25 cellular contexts compared by ENCODE assay signal in genomic region chr14:104109121-104109541, GRCh38. TPM values are rescaled to one million over a fixed set of nuclear protein-coding genes. Genes with fewer than 3 reads are reported as not detected.
DNase-seq lines count a peak whose midpoint lies in the region; TF ChIP-seq lines count a peak whose summit lies in the region.
"Had no signal": no experiment of that assay in that cellular context is flagged by ENCODE, and none has a peak within 500 bp of the region (broad histone marks: within the 10 kb centered on the region; RNA-seq: fewer than 3 reads in every experiment).

No MANE protein-coding gene starts in this region.

- H3K9me3 ChIP-seq in HEK293 (ENCODE audit: control insufficient read depth, insufficient read depth, low read depth, low read length) (no peaks in the 10 kb centered on the region), esophagus (ENCODE audit: control insufficient read depth in 2 of 2, insufficient read depth in 1 of 2, low read depth in 1 of 2, low read length in 1 of 2) (no peaks in the 10 kb centered on the region), MM.1S (replicated peaks; ENCODE audit: insufficient read depth, low read length) (no peaks in the 10 kb centered on the region)
- H3K9me3 ChIP-seq: A549, prostate gland had no signal

- no peak overlapping the region for H2AFZ ChIP-seq in MM.1S (ENCODE audit: low read length)

- no peaks in the 10 kb centered on the region for H3K9me2 ChIP-seq in MM.1S (replicated peaks; ENCODE audit: insufficient read depth, low read length)

- no peak overlapping the region for H3K4me3 ChIP-seq in HEK293 (ENCODE audit: low read depth, low read length)
- peak overlapping the region; percentile 19 to 34 for H3K4me3 ChIP-seq in esophagus (ENCODE audit: low read depth in 1 of 2, low read length in 2 of 2)
- no peak overlapping the region for H3K4me3 ChIP-seq in MM.1S (ENCODE audit: low read length)
- H3K4me3 ChIP-seq: A549, lung, prostate gland had no signal

- 54 to 56% methylated on average over 11 of the region's 11 CpGs for WGBS in esophagus, 2 donors

- DNase-seq in activated CD8-positive, alpha-beta memory T cell treated with anti-CD3 and anti-CD28 coated beads, Interleukin-2, amount 50 U/mL, for 4 hours: peak; percentile 13
- no peak for DNase-seq in activated CD8-positive, alpha-beta memory T cell treated with anti-CD3 and anti-CD28 coated beads, Interleukin-2, amount 50 U/mL, for 48 hours
- DNase-seq in posterior vena cava (ENCODE audit: low spot score) (peak; percentile 41), MM.1S (no peak), LoVo (ENCODE audit: low spot score) (no peak), 8988T (no peak)
- DNase-seq: activated CD4-positive, alpha-beta T cell treated with anti-CD3 and anti-CD28 coated beads, Interleukin-2, amount 10 ng/mL, durations not matched to agents 7 days and 5 days; erythroblast; foreskin keratinocyte; HFFc6; hippocampal formation; NCI-H1417; NCI-H2107; NCI-H446 treated with DMSO at 0.1 percent for 48 hours; SHP77 treated with DMSO at 0.1 percent for 48 hours; stimulated activated CD4-positive, alpha-beta T cell treated with anti-CD3 and anti-CD28 coated beads, Interleukin-2, amount 100 ng/mL, for 24 hours; substantia nigra had no signal

- no peak overlapping the region for H3K4me2 ChIP-seq in MM.1S (ENCODE audit: low read depth, low read length)
- H3K4me2 ChIP-seq: A549 had no signal

- TF ChIP-seq CTCF in HEK293 (tag by site-specific recombination; IDR thresholded peaks at IDR 0.05) (no peak), MM.1S (IDR thresholded peaks at IDR 0.05; ENCODE audit: low read length) (no peak)

- no peak overlapping the region for H3K9ac ChIP-seq in MM.1S (ENCODE audit: low read length)

- H3K4me1 ChIP-seq in HEK293 (ENCODE audit: control insufficient read depth, insufficient read depth, low read length): no peaks in the 10 kb centered on the region
- peaks cover 1 to 72% of the 10 kb centered on the region in 2 donors for H3K4me1 ChIP-seq in esophagus (ENCODE audit: control insufficient read depth in 2 of 2, insufficient read depth in 2 of 2, low read length in 1 of 2)
- no peaks in the 10 kb centered on the region for H3K4me1 ChIP-seq in MM.1S (ENCODE audit: low read length)
- H3K4me1 ChIP-seq: A549, foreskin keratinocyte, prostate gland had no signal

- no peaks in the 10 kb centered on the region for H3K79me2 ChIP-seq in MM.1S (ENCODE audit: low read length)

- H3K36me3 ChIP-seq in HEK293 (ENCODE audit: control insufficient read depth in 2 of 2, insufficient read depth in 1 of 2, low read length in 2 of 2) (no peaks in the 10 kb centered on the region), esophagus (ENCODE audit: control insufficient read depth in 2 of 2, insufficient read depth in 2 of 2, low read length in 1 of 2) (no peaks in the 10 kb centered on the region), MM.1S (replicated peaks; ENCODE audit: insufficient read depth, low read length) (no peaks in the 10 kb centered on the region)
- H3K36me3 ChIP-seq: prostate gland had no signal

- POLR2A ChIA-PET in HEK293 (lab: Yijun Ruan, JAX): no interaction called here

- H3K27ac ChIP-seq in HEK293 (ENCODE audit: extremely low read depth, low read depth, low read length): no peak overlapping the region
- peak overlapping the region; percentile 79 to 93 for H3K27ac ChIP-seq in esophagus (ENCODE audit: low read depth in 2 of 2, low read length in 1 of 2)
- no peak overlapping the region for H3K27ac ChIP-seq in MM.1S (ENCODE audit: low read length)
- H3K27ac ChIP-seq: A549, foreskin keratinocyte, prostate gland had no signal

- no peaks in the 10 kb centered on the region for H4K20me1 ChIP-seq in MM.1S (ENCODE audit: insufficient read depth, low read length)

- H3K27me3 ChIP-seq in esophagus (ENCODE audit: control insufficient read depth in 1 of 2, insufficient read depth in 2 of 2, low read length in 2 of 2): no peaks in the 10 kb centered on the region
- H3K27me3 ChIP-seq in MM.1S (replicated peaks; ENCODE audit: insufficient read depth, low read length): peaks cover 3% of the 10 kb centered on the region; the same call in 1 of the 2 replicates

- CTCF ChIA-PET in HEK293 (lab: Yijun Ruan, JAX): interaction anchor here (1.3 to 1.5 kb wide), 2 partner anchors 12 to 15 kb away, joined by 4 to 5 read pairs; no protein-coding TSS in a partner anchor

- no peaks in the 10 kb centered on the region for H3F3A ChIP-seq in MM.1S (ENCODE audit: insufficient read depth, low read length)

- intact Hi-C loops in posterior vena cava (cut with DNase I): no loop called here

TF ChIP-seq in HEK293, 187 proteins besides CTCF, POLR2A, EP300 and RAD21:
- TF ChIP-seq, protein P1, sequence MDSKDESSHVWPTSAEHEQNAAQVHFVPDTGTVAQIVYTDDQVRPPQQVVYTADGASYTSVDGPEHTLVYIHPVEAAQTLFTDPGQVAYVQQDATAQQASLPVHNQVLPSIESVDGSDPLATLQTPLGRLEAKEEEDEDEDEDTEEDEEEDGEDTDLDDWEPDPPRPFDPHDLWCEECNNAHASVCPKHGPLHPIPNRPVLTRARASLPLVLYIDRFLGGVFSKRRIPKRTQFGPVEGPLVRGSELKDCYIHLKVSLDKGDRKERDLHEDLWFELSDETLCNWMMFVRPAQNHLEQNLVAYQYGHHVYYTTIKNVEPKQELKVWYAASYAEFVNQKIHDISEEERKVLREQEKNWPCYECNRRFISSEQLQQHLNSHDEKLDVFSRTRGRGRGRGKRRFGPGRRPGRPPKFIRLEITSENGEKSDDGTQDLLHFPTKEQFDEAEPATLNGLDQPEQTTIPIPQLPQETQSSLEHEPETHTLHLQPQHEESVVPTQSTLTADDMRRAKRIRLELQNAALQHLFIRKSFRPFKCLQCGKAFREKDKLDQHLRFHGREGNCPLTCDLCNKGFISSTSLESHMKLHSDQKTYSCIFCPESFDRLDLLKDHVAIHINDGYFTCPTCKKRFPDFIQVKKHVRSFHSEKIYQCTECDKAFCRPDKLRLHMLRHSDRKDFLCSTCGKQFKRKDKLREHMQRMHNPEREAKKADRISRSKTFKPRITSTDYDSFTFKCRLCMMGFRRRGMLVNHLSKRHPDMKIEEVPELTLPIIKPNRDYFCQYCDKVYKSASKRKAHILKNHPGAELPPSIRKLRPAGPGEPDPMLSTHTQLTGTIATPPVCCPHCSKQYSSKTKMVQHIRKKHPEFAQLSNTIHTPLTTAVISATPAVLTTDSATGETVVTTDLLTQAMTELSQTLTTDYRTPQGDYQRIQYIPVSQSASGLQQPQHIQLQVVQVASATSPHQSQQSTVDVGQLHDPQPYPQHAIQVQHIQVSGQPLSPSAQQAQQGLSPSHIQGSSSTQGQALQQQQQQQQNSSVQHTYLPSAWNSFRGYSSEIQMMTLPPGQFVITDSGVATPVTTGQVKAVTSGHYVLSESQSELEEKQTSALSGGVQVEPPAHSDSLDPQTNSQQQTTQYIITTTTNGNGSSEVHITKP (tag by site-specific recombination; IDR thresholded peaks at IDR 0.05): no peak
- TF ChIP-seq, protein P2, sequence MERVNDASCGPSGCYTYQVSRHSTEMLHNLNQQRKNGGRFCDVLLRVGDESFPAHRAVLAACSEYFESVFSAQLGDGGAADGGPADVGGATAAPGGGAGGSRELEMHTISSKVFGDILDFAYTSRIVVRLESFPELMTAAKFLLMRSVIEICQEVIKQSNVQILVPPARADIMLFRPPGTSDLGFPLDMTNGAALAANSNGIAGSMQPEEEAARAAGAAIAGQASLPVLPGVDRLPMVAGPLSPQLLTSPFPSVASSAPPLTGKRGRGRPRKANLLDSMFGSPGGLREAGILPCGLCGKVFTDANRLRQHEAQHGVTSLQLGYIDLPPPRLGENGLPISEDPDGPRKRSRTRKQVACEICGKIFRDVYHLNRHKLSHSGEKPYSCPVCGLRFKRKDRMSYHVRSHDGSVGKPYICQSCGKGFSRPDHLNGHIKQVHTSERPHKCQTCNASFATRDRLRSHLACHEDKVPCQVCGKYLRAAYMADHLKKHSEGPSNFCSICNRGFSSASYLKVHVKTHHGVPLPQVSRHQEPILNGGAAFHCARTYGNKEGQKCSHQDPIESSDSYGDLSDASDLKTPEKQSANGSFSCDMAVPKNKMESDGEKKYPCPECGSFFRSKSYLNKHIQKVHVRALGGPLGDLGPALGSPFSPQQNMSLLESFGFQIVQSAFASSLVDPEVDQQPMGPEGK (tag by site-specific recombination; IDR thresholded peaks at IDR 0.05): 0 out of 2 replicates have a peak, but pooled peaks have one; percentile 9

RNA-seq across cellular contexts. Expression of gene ASPG, which starts 23.6 kb away (rescaled TPM):
- polyA plus RNA-seq in esophagus: 10 to 100 TPM; 50.4 to 86.4 TPM
- total RNA-seq in posterior vena cava: 1 to 10 TPM; 1.3 to 3.2 TPM
- total RNA-seq: activated CD4-positive, alpha-beta T cell treated with anti-CD3 and anti-CD28 coated beads, Interleukin-2, amount 10 ng/mL, durations not matched to agents 7 days and 5 days; activated naive CD8-positive, alpha-beta T cell treated with anti-CD3 and anti-CD28 coated beads, Interleukin-2, amount 10 ng/mL, durations not matched to agents 7 days and 5 days; activated T-helper 1 cell treated with anti-CD3 and anti-CD28 coated beads, Interleukin-12 subunit alpha, Interleukin-12 subunit beta, Interleukin-2, Interleukin-4 antibody, amounts not matched to agents 30 ng/mL and 10 ng/mL and 1 ng/mL, durations not matched to agents 14 hours and 24 hours and 36 hours; CD8-positive, alpha-beta memory T cell; HFFc6 had no signal
- polyA plus RNA-seq: A549; CD8-positive, alpha-beta memory T cell had no signal

RNA-seq across cellular contexts. Expression of gene KIF26A, which starts 29.3 kb away (rescaled TPM):
- 1 to 10 TPM in 1 of 2 donors, under 1 TPM in 1; 0.73 to 1.8 TPM for polyA plus RNA-seq in esophagus
- 1 to 10 TPM; 5.0 to 6.9 TPM for total RNA-seq in posterior vena cava
- polyA plus RNA-seq: CD8-positive, alpha-beta memory T cell had no signal

Comparison
In these comparisons a context has a peak if more than half of its experiments do, and no peak if none do; other contexts are left out.
1. DNase-seq: peak in activated CD8-positive, alpha-beta memory T cell treated with anti-CD3 and anti-CD28 coated beads, Interleukin-2, amount 50 U/mL, for 4 hours (single experiment) and posterior vena cava (single experiment); none in activated CD8-positive, alpha-beta memory T cell treated with anti-CD3 and anti-CD28 coated beads, Interleukin-2, amount 50 U/mL, for 48 hours (single experiment), MM.1S (single experiment), LoVo (single experiment) and 8988T (single experiment).
2. H3K27ac ChIP-seq: peak in esophagus (2 of 2); none in HEK293 (single experiment) and MM.1S (single experiment).
3. H3K4me3 ChIP-seq: peak in esophagus (2 of 2); none in HEK293 (single experiment) and MM.1S (single experiment).